Comparison of ENCODE assay signal across 34 cellular contexts in the genomic region with DNA sequence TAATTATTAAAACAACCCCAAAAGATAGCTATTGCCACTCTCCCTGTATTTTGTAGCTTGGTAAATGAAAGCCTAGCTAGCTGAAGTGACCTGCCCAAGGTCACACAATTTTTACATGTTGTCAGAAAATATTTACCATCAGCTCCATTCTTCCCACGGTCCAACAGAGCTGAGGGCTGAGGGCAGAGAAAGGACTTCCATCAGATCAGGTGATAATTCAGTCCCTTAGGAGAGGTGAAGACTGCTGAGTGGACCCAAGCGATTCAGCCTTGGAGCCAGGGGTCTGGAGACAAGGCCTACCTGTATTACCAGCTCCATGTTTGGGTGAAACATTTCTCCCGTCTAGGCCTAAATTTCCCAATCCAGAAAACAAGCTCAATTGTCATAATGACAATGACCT.
"Had no signal": no experiment of that assay in that cellular context is flagged by ENCODE, and none has a peak within 500 bp of the region (broad histone marks: within the 10 kb centered on the region; RNA-seq: fewer than 3 reads in every experiment).

No MANE protein-coding gene starts in this region.

- H3K4me1 Mint-ChIP-seq: activated B cell treated with CpG ODN at 0.5 μM for 24 hours; activated naive CD4-positive, alpha-beta T cell treated with anti-CD3 and anti-CD28 coated beads, Interleukin-2, amount 50 U/mL, for 24 hours; activated naive CD8-positive, alpha-beta T cell treated with anti-CD3 and anti-CD28 coated beads for 36 hours; activated naive CD8-positive, alpha-beta T cell treated with anti-CD3 and anti-CD28 coated beads, Interleukin-2, amount 50 U/mL, for 24 hours had no signal

- H3K27me3 ChIP-seq: adrenal gland, body of pancreas, esophagus squamous epithelium, gastroesophageal sphincter had no signal

- H3K36me3 Mint-ChIP-seq: activated naive CD4-positive, alpha-beta T cell treated with anti-CD3 and anti-CD28 coated beads, Interleukin-2, amount 50 U/mL, for 24 hours; activated naive CD8-positive, alpha-beta T cell treated with anti-CD3 and anti-CD28 coated beads for 36 hours had no signal

- H3K27ac Mint-ChIP-seq: activated B cell treated with CpG ODN at 0.5 μM for 24 hours; activated CD8-positive, alpha-beta T cell treated with anti-CD3 and anti-CD28 coated beads for 36 hours; activated naive CD4-positive, alpha-beta T cell treated with anti-CD3 and anti-CD28 coated beads for 36 hours; activated naive CD4-positive, alpha-beta T cell treated with anti-CD3 and anti-CD28 coated beads, Interleukin-2, amount 50 U/mL, for 24 hours; activated naive CD8-positive, alpha-beta T cell treated with anti-CD3 and anti-CD28 coated beads for 36 hours; activated naive CD8-positive, alpha-beta T cell treated with anti-CD3 and anti-CD28 coated beads, Interleukin-2, amount 50 U/mL, for 24 hours; activated T-helper 1 cell treated with anti-CD3 and anti-CD28 coated beads, Interleukin-12 subunit alpha, Interleukin-12 subunit beta, Interleukin-2, Interleukin-4 antibody, amounts not matched to agents 30 ng/mL and 10 ng/mL and 1 ng/mL, durations not matched to agents 14 hours and 24 hours and 36 hours; activated T-helper 2 cell treated with anti-CD3 and anti-CD28 coated beads, Interferon-gamma antibody, Interleukin-2, Interleukin-4, amounts not matched to agents 10 μg/mL and 5 μg/mL and 100 μg/mL, durations not matched to agents 14 hours and 24 hours and 36 hours; dendritic cell treated with granulocyte-macrophage colony-stimulating factor and Interleukin-4, amounts not matched to agents 40 ng/mL and 50 ng/mL, for 4 days; effector memory CD8-positive, alpha-beta T cell; T-helper 17 cell; T-helper 2 cell treated with Interferon-gamma antibody and Interleukin-4, amounts not matched to agents 5 μg/mL and 100 μg/mL, for 36 hours had no signal

- H3K9me3 ChIP-seq: adrenal gland, body of pancreas, esophagus squamous epithelium, gastroesophageal sphincter had no signal

- H3K27me3 Mint-ChIP-seq: activated B cell treated with CpG ODN at 0.5 μM for 24 hours; activated naive CD4-positive, alpha-beta T cell treated with anti-CD3 and anti-CD28 coated beads, Interleukin-2, amount 50 U/mL, for 24 hours; activated naive CD8-positive, alpha-beta T cell treated with anti-CD3 and anti-CD28 coated beads, Interleukin-2, amount 50 U/mL, for 24 hours; dendritic cell treated with granulocyte-macrophage colony-stimulating factor and Interleukin-4, amounts not matched to agents 40 ng/mL and 50 ng/mL, for 4 days had no signal

- ATAC-seq: activated CD4-positive, CD25-positive, alpha-beta regulatory T cell treated with anti-CD3 and anti-CD28 coated beads, Interleukin-2, amount 50 U/mL, for 24 hours; activated CD8-positive, alpha-beta T cell treated with anti-CD3 and anti-CD28 coated beads for 36 hours; activated naive CD8-positive, alpha-beta T cell treated with anti-CD3 and anti-CD28 coated beads, Interleukin-2, amount 50 U/mL, for 24 hours; body of pancreas; effector memory CD8-positive, alpha-beta T cell; gastroesophageal sphincter; T-helper 17 cell had no signal

- H3K36me3 ChIP-seq: adrenal gland, esophagus squamous epithelium, gastroesophageal sphincter, WERI-Rb-1 had no signal

- H3K4me3 ChIP-seq: adrenal gland, body of pancreas, dorsolateral prefrontal cortex, esophagus squamous epithelium, gastroesophageal sphincter had no signal

- DNase-seq: activated B cell treated with CpG ODN at 0.5 μM for 24 hours; activated CD4-positive, alpha-beta T cell treated with anti-CD3 and anti-CD28 coated beads for 48 hours; activated CD4-positive, alpha-beta T cell treated with anti-CD3 and anti-CD28 coated beads, Interleukin-2, amount 50 U/mL, for 1 hour; activated CD4-positive, alpha-beta T cell treated with anti-CD3 and anti-CD28 coated beads, Interleukin-2, amount 50 U/mL, for 48 hours; activated CD8-positive, alpha-beta memory T cell treated with anti-CD3 and anti-CD28 coated beads for 24 hours; activated CD8-positive, alpha-beta T cell treated with anti-CD3 and anti-CD28 coated beads for 36 hours; activated effector memory CD4-positive, alpha-beta T cell treated with anti-CD3 and anti-CD28 coated beads, Interleukin-2, amount 50 U/mL, for 16 hours; activated naive CD4-positive, alpha-beta T cell treated with anti-CD3 and anti-CD28 coated beads for 36 hours; activated naive CD8-positive, alpha-beta T cell treated with anti-CD3 and anti-CD28 coated beads for 36 hours; activated naive CD8-positive, alpha-beta T cell treated with anti-CD3 and anti-CD28 coated beads, Interleukin-2, amount 50 U/mL, for 24 hours; activated T-cell treated with anti-CD3 and anti-CD28 coated beads, Interleukin-2, amount 50 U/mL, for 48 hours; adrenal gland; amygdala; aorta; body of pancreas; caudate nucleus; dorsolateral prefrontal cortex; effector CD4-positive, alpha-beta T cell; effector memory CD8-positive, alpha-beta T cell; erythroblast; esophagus squamous epithelium; foreskin melanocyte; T-helper 1 cell; T-helper 17 cell; T1000; WERI-Rb-1 had no signal

- H3K27ac ChIP-seq: adrenal gland, body of pancreas, dorsolateral prefrontal cortex, esophagus squamous epithelium, gastroesophageal sphincter, WERI-Rb-1 had no signal

- H3K4me1 ChIP-seq: adrenal gland, body of pancreas, esophagus squamous epithelium, gastroesophageal sphincter had no signal

- FAIRE-seq: colon had no signal

- H3K9me3 Mint-ChIP-seq: activated B cell treated with CpG ODN at 0.5 μM for 24 hours; activated CD8-positive, alpha-beta T cell treated with anti-CD3 and anti-CD28 coated beads for 36 hours; activated naive CD4-positive, alpha-beta T cell treated with anti-CD3 and anti-CD28 coated beads for 36 hours; activated naive CD4-positive, alpha-beta T cell treated with anti-CD3 and anti-CD28 coated beads, Interleukin-2, amount 50 U/mL, for 24 hours; activated naive CD8-positive, alpha-beta T cell treated with anti-CD3 and anti-CD28 coated beads for 36 hours; activated naive CD8-positive, alpha-beta T cell treated with anti-CD3 and anti-CD28 coated beads, Interleukin-2, amount 50 U/mL, for 24 hours; activated T-helper 1 cell treated with anti-CD3 and anti-CD28 coated beads, Interleukin-12 subunit alpha, Interleukin-12 subunit beta, Interleukin-2, Interleukin-4 antibody, amounts not matched to agents 30 ng/mL and 10 ng/mL and 1 ng/mL, durations not matched to agents 14 hours and 24 hours and 36 hours; activated T-helper 2 cell treated with anti-CD3 and anti-CD28 coated beads, Interferon-gamma antibody, Interleukin-2, Interleukin-4, amounts not matched to agents 10 μg/mL and 5 μg/mL and 100 μg/mL, durations not matched to agents 14 hours and 24 hours and 36 hours; dendritic cell treated with granulocyte-macrophage colony-stimulating factor and Interleukin-4, amounts not matched to agents 40 ng/mL and 50 ng/mL, for 4 days; effector memory CD8-positive, alpha-beta T cell; T-helper 2 cell treated with Interferon-gamma antibody and Interleukin-4, amounts not matched to agents 5 μg/mL and 100 μg/mL, for 36 hours had no signal

- H3K4me3 Mint-ChIP-seq: activated B cell treated with CpG ODN at 0.5 μM for 24 hours; activated CD8-positive, alpha-beta T cell treated with anti-CD3 and anti-CD28 coated beads for 36 hours; activated naive CD4-positive, alpha-beta T cell treated with anti-CD3 and anti-CD28 coated beads for 36 hours; activated naive CD4-positive, alpha-beta T cell treated with anti-CD3 and anti-CD28 coated beads, Interleukin-2, amount 50 U/mL, for 24 hours; activated naive CD8-positive, alpha-beta T cell treated with anti-CD3 and anti-CD28 coated beads for 36 hours; activated naive CD8-positive, alpha-beta T cell treated with anti-CD3 and anti-CD28 coated beads, Interleukin-2, amount 50 U/mL, for 24 hours; activated T-helper 1 cell treated with anti-CD3 and anti-CD28 coated beads, Interleukin-12 subunit alpha, Interleukin-12 subunit beta, Interleukin-2, Interleukin-4 antibody, amounts not matched to agents 30 ng/mL and 10 ng/mL and 1 ng/mL, durations not matched to agents 14 hours and 24 hours and 36 hours; dendritic cell treated with granulocyte-macrophage colony-stimulating factor and Interleukin-4, amounts not matched to agents 40 ng/mL and 50 ng/mL, for 4 days; effector memory CD8-positive, alpha-beta T cell; T-helper 17 cell; T-helper 2 cell treated with Interferon-gamma antibody and Interleukin-4, amounts not matched to agents 5 μg/mL and 100 μg/mL, for 36 hours had no signal
